In genomic region chr13:75486654-75487053, GRCh38 we compare ENCODE assay signal across 25 cellular contexts. TPM values are rescaled to one million over a fixed set of nuclear protein-coding genes. Genes with fewer than 3 reads are reported as not detected.
DNase-seq lines count a peak whose midpoint lies in the region; TF ChIP-seq lines count a peak whose summit lies in the region.
"Had no signal": no experiment of that assay in that cellular context is flagged by ENCODE, and none has a peak within 500 bp of the region (broad histone marks: within the 10 kb centered on the region; RNA-seq: fewer than 3 reads in every experiment).

No MANE protein-coding gene starts in this region.

- TF ChIP-seq CTCF in GM12865 (IDR thresholded peaks at IDR 0.05; ENCODE audit: insufficient read depth, low read depth, low read length, missing control alignments), result no peak
- TF ChIP-seq CTCF in PC-9 (conservative IDR thresholded peaks at IDR 0.05), result no peak

- no peaks in the 10 kb centered on the region for H3K36me3 ChIP-seq in PC-9 (ENCODE audit: low read depth)
- H3K36me3 ChIP-seq in H7 (replicated peaks; ENCODE audit: control insufficient read depth, insufficient read depth, low read length), result no peaks in the 10 kb centered on the region
- H3K36me3 ChIP-seq: adrenal gland, brain microvascular endothelial cell, ovary, suprapubic skin, upper lobe of left lung had no signal

- peak; percentile 50 to 55 for DNase-seq in AML-193 (lab: John Stamatoyannopoulos, UW)
- DNase-seq in GM12865 (ENCODE audit: low read depth), result peak; percentile 30
- DNase-seq in PC-9, result no peak
- DNase-seq in astrocyte of the hippocampus (ENCODE audit: low read depth, low spot score), result peak; percentile 11
- DNase-seq in dedifferentiated amniotic fluid mesenchymal stem cell (ENCODE audit: extremely low spot score), result no peak
- no peak for DNase-seq in activated CD8-positive, alpha-beta memory T cell treated with anti-CD3 and anti-CD28 coated beads, Interleukin-2, amount 50 U/mL, for 4 hours
- DNase-seq in GM19240 (ENCODE audit: insufficient read length, low spot score), result no peak
- no peak for DNase-seq in H7
- DNase-seq: activated CD4-positive, alpha-beta T cell treated with anti-CD3 and anti-CD28 coated beads, Interleukin-2, amount 50 U/mL, for 4 hours; activated CD4-positive, CD25-positive, alpha-beta regulatory T cell; activated CD8-positive, alpha-beta memory T cell treated with anti-CD3 and anti-CD28 coated beads, Interleukin-2, amount 10 ng/mL, durations not matched to agents 7 days and 5 days; activated naive CD4-positive, alpha-beta T cell treated with Interleukin-2 at 50 U/mL for 16 hours; adrenal gland; brain microvascular endothelial cell; C1 segment of cervical spinal cord; Caco-2; hypothalamus; NCI-H146; NCI-H226; NCI-H69; nephron progenitor cell; ovary; T1000; upper lobe of left lung had no signal

- BruUV-seq in PC-9 (replicated peaks; lab: Mats Ljungman, UMichigan), result no TSS peak

- 0 out of 2 replicates have a peak overlapping the region, but pooled peaks have one; percentile 24 for H2AFZ ChIP-seq in PC-9

- no peaks in the 10 kb centered on the region for H3K9me3 ChIP-seq in PC-9 (ENCODE audit: insufficient read depth, low read depth)
- H3K9me3 ChIP-seq: adrenal gland, Caco-2, ovary, suprapubic skin, upper lobe of left lung had no signal

- no peaks in the 10 kb centered on the region for H3K27me3 ChIP-seq in PC-9 (ENCODE audit: insufficient read depth, low read depth)
- H3K27me3 ChIP-seq in H7 (ENCODE audit: control insufficient read depth, insufficient read depth, low read length), result peaks cover 2% of the 10 kb centered on the region; the same call in 1 of the 2 replicates
- H3K27me3 ChIP-seq: adrenal gland, brain microvascular endothelial cell, ovary, suprapubic skin, upper lobe of left lung had no signal

- no peak overlapping the region for H3K4me2 ChIP-seq in PC-9

- intact Hi-C loops in PC-9 (cut with micrococcal nuclease; ENCODE audit: unreplicated experiment), result no loop called here

- H3K4me3 ChIP-seq in GM12865 (ENCODE audit: low read depth, low read length), result no peak overlapping the region
- no peak overlapping the region for H3K4me3 ChIP-seq in PC-9
- no peak overlapping the region for H3K4me3 ChIP-seq in H7 (ENCODE audit: insufficient read depth, low read depth, low read length)
- H3K4me3 ChIP-seq: adrenal gland, ovary, suprapubic skin, upper lobe of left lung had no signal

- H3K79me2 ChIP-seq in PC-9 (ENCODE audit: low read depth), result no peaks in the 10 kb centered on the region

- peaks cover 54% of the 10 kb centered on the region for H3K4me1 ChIP-seq in PC-9 (replicated peaks; ENCODE audit: insufficient read depth)

- H3K9me2 ChIP-seq in PC-9 (ENCODE audit: insufficient read depth), result no peaks in the 10 kb centered on the region

- no peaks in the 10 kb centered on the region for H4K20me1 ChIP-seq in PC-9 (ENCODE audit: insufficient read depth)

- CTCF ChIA-PET in PC-9 (lab: Charles Lee), result no interaction called here

- POLR2A ChIA-PET in PC-9 (lab: Charles Lee; ENCODE audit: unreplicated experiment), result no interaction called here

- peak overlapping the region; percentile 61; the same call in 1 of the 2 replicates for H3K27ac ChIP-seq in PC-9
- H3K27ac ChIP-seq: adrenal gland, ovary, upper lobe of left lung had no signal

- peaks cover 46% of the 10 kb centered on the region for H3F3A ChIP-seq in PC-9 (ENCODE audit: insufficient read depth, low read depth)

RNA-seq across cellular contexts. Expression of gene TBC1D4, which starts 4.7 kb away (rescaled TPM):
- 15.7 and 19.5 TPM in 2 replicates for total RNA-seq in PC-9 (2021)
- 15.5 and 22.5 TPM in 2 replicates for total RNA-seq in H7 (2014; rRNA removed; shearing (Covaris generic))

RNA-seq across cellular contexts. Expression of gene COMMD6, which starts 51.0 kb away (rescaled TPM):
- total RNA-seq in PC-9 (2021), result 117 and 118 TPM in 2 replicates
- 172 and 173 TPM in 2 replicates for total RNA-seq in H7 (2014; rRNA removed; shearing (Covaris generic))

Comparison
In these comparisons a context has a peak if more than half of its experiments do, and no peak if none do; other contexts are left out.
1. DNase-seq: peak in AML-193 (2 of 2), GM12865 (single experiment) and astrocyte of the hippocampus (single experiment); none in PC-9 (0 of 2), dedifferentiated amniotic fluid mesenchymal stem cell (single experiment), activated CD8-positive, alpha-beta memory T cell treated with anti-CD3 and anti-CD28 coated beads, Interleukin-2, amount 50 U/mL, for 4 hours (single experiment), GM19240 (single experiment) and H7 (single experiment).